ENCODE assay signal across 25 cellular contexts in genomic region chr6:85506441-85507093, GRCh38. TPM values are rescaled to one million over a fixed set of nuclear protein-coding genes. Genes with fewer than 3 reads are reported as not detected.
DNase-seq lines count a peak whose midpoint lies in the region; ATAC-seq and TF ChIP-seq lines count a peak whose summit lies in the region.
"Had no signal": no experiment of that assay in that cellular context is flagged by ENCODE, and none has a peak within 500 bp of the region (broad histone marks: within the 10 kb centered on the region; RNA-seq: fewer than 3 reads in every experiment).

No MANE protein-coding gene starts in this region.

- no peak for TF ChIP-seq CTCF in GM06990 (IDR thresholded peaks at IDR 0.05; ENCODE audit: insufficient read depth, low read length, poor library complexity, severe bottlenecking)

- peak; percentile 43 for DNase-seq in activated CD4-positive, alpha-beta T cell treated with anti-CD3 and anti-CD28 coated beads for 48 hours
- DNase-seq in activated CD4-positive, alpha-beta T cell treated with anti-CD3 and anti-CD28 coated beads, Interleukin-2, amount 50 U/mL, for 4 hours = no peak
- peak; percentile 25 for DNase-seq in GM06990 (ENCODE audit: extremely low read depth, insufficient read length)
- DNase-seq in activated T-helper 2 cell treated with anti-CD3 and anti-CD28 coated beads, Interferon-gamma antibody, Interleukin-2, Interleukin-4, amounts not matched to agents 10 μg/mL and 5 μg/mL and 100 μg/mL, durations not matched to agents 14 hours and 24 hours and 36 hours (ENCODE audit: low spot score) = no peak
- DNase-seq in A172 (ENCODE audit: low spot score) = no peak
- no peak for DNase-seq in KG1 (lab: John Stamatoyannopoulos, UW)
- DNase-seq in NCI-H345 (lab: John Stamatoyannopoulos, UW) = no peak
- DNase-seq: activated gamma-delta T cell treated with Interleukin-2 at 50 U/mL for 16 hours; amygdala; CD8-positive, alpha-beta T cell; colonic mucosa; DMS53; effector memory CD8-positive, alpha-beta T cell; foreskin melanocyte; GDM1; H7; left colon; NCI-H2029 treated with DMSO at 0.1 percent for 48 hours; OCI-M1; sigmoid colon had no signal

- H3K27ac Mint-ChIP-seq in activated T-helper 2 cell treated with anti-CD3 and anti-CD28 coated beads, Interferon-gamma antibody, Interleukin-2, Interleukin-4, amounts not matched to agents 10 μg/mL and 5 μg/mL and 100 μg/mL, durations not matched to agents 14 hours and 24 hours and 36 hours = peak overlapping the region; percentile 22
- H3K27ac Mint-ChIP-seq: CD8-positive, alpha-beta T cell; T-helper 2 cell treated with Interferon-gamma antibody and Interleukin-4, amounts not matched to agents 5 μg/mL and 100 μg/mL, for 36 hours had no signal

- H3K36me3 Mint-ChIP-seq in activated T-helper 2 cell treated with anti-CD3 and anti-CD28 coated beads, Interferon-gamma antibody, Interleukin-2, Interleukin-4, amounts not matched to agents 10 μg/mL and 5 μg/mL and 100 μg/mL, durations not matched to agents 14 hours and 24 hours and 36 hours (ENCODE audit: low read depth) = peaks cover 50% of the 10 kb centered on the region

- peaks cover 6% of the 10 kb centered on the region for H3K4me1 Mint-ChIP-seq in activated T-helper 2 cell treated with anti-CD3 and anti-CD28 coated beads, Interferon-gamma antibody, Interleukin-2, Interleukin-4, amounts not matched to agents 10 μg/mL and 5 μg/mL and 100 μg/mL, durations not matched to agents 14 hours and 24 hours and 36 hours (ENCODE audit: low read depth)

- intact Hi-C loops in activated T-helper 2 cell treated with anti-CD3 and anti-CD28 coated beads, Interferon-gamma antibody, Interleukin-2, Interleukin-4, amounts not matched to agents 10 μg/mL and 5 μg/mL and 100 μg/mL, durations not matched to agents 14 hours and 24 hours and 36 hours (cut with micrococcal nuclease) = no loop called here

- no peak overlapping the region for H3K4me3 ChIP-seq in GM06990 (replicated peaks; ENCODE audit: low read depth, low read length)
- H3K4me3 ChIP-seq: colonic mucosa, prostate gland, sigmoid colon had no signal

- H3K27me3 ChIP-seq in GM06990 (replicated peaks; ENCODE audit: control insufficient read depth, insufficient read depth, low read length) = no peaks in the 10 kb centered on the region
- H3K27me3 ChIP-seq: colonic mucosa, neutrophil, sigmoid colon had no signal

- H3K4me3 Mint-ChIP-seq in activated T-helper 2 cell treated with anti-CD3 and anti-CD28 coated beads, Interferon-gamma antibody, Interleukin-2, Interleukin-4, amounts not matched to agents 10 μg/mL and 5 μg/mL and 100 μg/mL, durations not matched to agents 14 hours and 24 hours and 36 hours (ENCODE audit: low read depth) = no peak overlapping the region
- H3K4me3 Mint-ChIP-seq: CD8-positive, alpha-beta T cell; effector memory CD8-positive, alpha-beta T cell; T-helper 2 cell treated with Interferon-gamma antibody and Interleukin-4, amounts not matched to agents 5 μg/mL and 100 μg/mL, for 36 hours had no signal

- peak; percentile 82 for ATAC-seq in HG02870 (IDR thresholded peaks at IDR 0.05; ENCODE audit: unreplicated experiment)
- ATAC-seq: CD8-positive, alpha-beta T cell; effector memory CD8-positive, alpha-beta T cell; esophagus mucosa; left colon had no signal

- no peaks in the 10 kb centered on the region for H3K9me3 Mint-ChIP-seq in activated T-helper 2 cell treated with anti-CD3 and anti-CD28 coated beads, Interferon-gamma antibody, Interleukin-2, Interleukin-4, amounts not matched to agents 10 μg/mL and 5 μg/mL and 100 μg/mL, durations not matched to agents 14 hours and 24 hours and 36 hours
- H3K9me3 Mint-ChIP-seq: CD8-positive, alpha-beta T cell; effector memory CD8-positive, alpha-beta T cell; T-helper 2 cell treated with Interferon-gamma antibody and Interleukin-4, amounts not matched to agents 5 μg/mL and 100 μg/mL, for 36 hours had no signal

- no peaks in the 10 kb centered on the region for H3K27me3 Mint-ChIP-seq in activated T-helper 2 cell treated with anti-CD3 and anti-CD28 coated beads, Interferon-gamma antibody, Interleukin-2, Interleukin-4, amounts not matched to agents 10 μg/mL and 5 μg/mL and 100 μg/mL, durations not matched to agents 14 hours and 24 hours and 36 hours (ENCODE audit: low read depth)
- H3K27me3 Mint-ChIP-seq: effector memory CD8-positive, alpha-beta T cell had no signal

- H3K36me3 ChIP-seq in GM06990 (ENCODE audit: control insufficient read depth, insufficient read depth, low read length) = peaks cover 2% of the 10 kb centered on the region; the same call in 1 of the 2 replicates
- H3K36me3 ChIP-seq: colonic mucosa, prostate gland had no signal

RNA-seq across cellular contexts. Expression of gene NT5E, which starts 56.7 kb away (rescaled TPM):
- total RNA-seq in activated T-helper 2 cell treated with anti-CD3 and anti-CD28 coated beads, Interferon-gamma antibody, Interleukin-2, Interleukin-4, amounts not matched to agents 10 μg/mL and 5 μg/mL and 100 μg/mL, durations not matched to agents 14 hours and 24 hours and 36 hours = 15.4 and 16.4 TPM in 2 replicates
- 127 and 155 TPM in 2 replicates for total RNA-seq in A172 (2014; rRNA removed; shearing (Covaris generic))

Comparison
In these comparisons a context has a peak if more than half of its experiments do, and no peak if none do; other contexts are left out.
1. DNase-seq: peak in activated CD4-positive, alpha-beta T cell treated with anti-CD3 and anti-CD28 coated beads for 48 hours (single experiment) and GM06990 (single experiment); none in activated CD4-positive, alpha-beta T cell treated with anti-CD3 and anti-CD28 coated beads, Interleukin-2, amount 50 U/mL, for 4 hours (0 of 2), activated T-helper 2 cell treated with anti-CD3 and anti-CD28 coated beads, Interferon-gamma antibody, Interleukin-2, Interleukin-4, amounts not matched to agents 10 μg/mL and 5 μg/mL and 100 μg/mL, durations not matched to agents 14 hours and 24 hours and 36 hours (single experiment), A172 (single experiment), KG1 (single experiment) and NCI-H345 (single experiment).